ENCODE assay signal across 8 cellular contexts in the genomic region with DNA sequence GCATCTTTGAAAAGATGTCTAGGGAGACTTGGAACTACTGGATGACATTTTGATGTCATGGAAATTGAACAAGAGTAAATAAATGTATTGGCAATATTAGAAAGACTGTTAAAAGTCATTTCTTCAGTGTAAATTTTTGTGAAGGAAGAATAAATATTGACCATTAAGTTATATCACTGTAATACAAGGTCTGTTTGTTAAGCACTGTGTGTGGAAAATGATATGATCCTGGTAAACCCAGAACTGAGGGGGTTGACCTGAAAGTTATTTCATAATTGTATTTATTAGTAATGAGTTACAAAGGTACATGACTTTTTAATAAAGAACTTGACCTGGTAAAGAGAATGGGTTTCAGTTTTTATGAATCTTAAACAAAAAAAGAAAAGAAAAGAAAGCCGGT.
"Had no signal": no experiment of that assay in that cellular context is flagged by ENCODE, and none has a peak within 500 bp of the region (broad histone marks: within the 10 kb centered on the region; RNA-seq: fewer than 3 reads in every experiment).

No MANE protein-coding gene starts in this region.

- H3K27ac ChIP-seq: GM23248, HL-60 had no signal

- ATAC-seq: HCT116, HepG2 had no signal

- H3K4me1 ChIP-seq: HAP-1 had no signal

- H3K36me3 ChIP-seq: HAP-1 had no signal

- H3K4me3 ChIP-seq: GM23248, HAP-1 had no signal

- H3K9me3 ChIP-seq: HAP-1 had no signal

- DNase-seq: GM23248, GOT3, H7, HFFc6 had no signal

- FAIRE-seq: HepG2 had no signal
